Comparison of ENCODE assay signal across 9 cellular contexts in the genomic region with DNA sequence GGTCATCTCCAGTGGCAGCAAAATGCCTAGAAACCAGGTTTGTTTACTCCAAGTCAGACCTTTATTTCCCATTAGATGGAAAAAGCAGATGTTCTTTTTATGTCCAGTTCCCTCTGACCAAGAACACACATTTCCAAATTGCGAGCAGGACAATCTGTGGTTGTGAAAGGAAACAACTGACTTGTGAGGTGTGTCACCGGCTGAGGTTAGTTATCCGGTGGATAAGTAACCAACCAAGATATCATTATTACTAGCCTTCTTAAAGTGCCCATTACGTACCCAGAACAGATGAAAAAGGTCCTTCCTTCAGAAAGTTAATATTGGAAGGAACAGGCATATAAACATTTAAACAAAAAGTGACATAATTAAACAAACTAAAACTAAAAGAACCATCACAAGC.
DNase-seq lines count a peak whose midpoint lies in the region; ATAC-seq and TF ChIP-seq lines count a peak whose summit lies in the region.
"Had no signal": no experiment of that assay in that cellular context is flagged by ENCODE, and none has a peak within 500 bp of the region (broad histone marks: within the 10 kb centered on the region; RNA-seq: fewer than 3 reads in every experiment).

No MANE protein-coding gene starts in this region.

- H2BK15ac ChIP-seq in neuronal stem cell (ENCODE audit: low read length) = no peak overlapping the region

- H3K36me3 ChIP-seq in testis (ENCODE audit: low read depth, missing control alignments) (no peaks in the 10 kb centered on the region), neuronal stem cell (replicated peaks in 1 of 2; ENCODE audit: control insufficient read depth in 2 of 2, insufficient read depth in 2 of 2, low read length in 2 of 2) (no peaks in the 10 kb centered on the region)

- H3K14ac ChIP-seq in neuronal stem cell (ENCODE audit: low read length) = no peak overlapping the region

- no peak overlapping the region for H3K9ac ChIP-seq in neuronal stem cell (ENCODE audit: low read depth, low read length, poor library complexity)

- DNase-seq in HT1080 (ENCODE audit: low read depth) = peak; percentile 28
- DNase-seq in fibroblast of the aortic adventitia (ENCODE audit: low read depth) = peak; percentile 57
- DNase-seq in testis = no peak
- no peak for DNase-seq in neuronal stem cell (ENCODE audit: low spot score)
- DNase-seq in NCI-H2081 treated with DMSO at 0.1 percent for 48 hours (lab: John Stamatoyannopoulos, UW) = no peak
- DNase-seq in activated naive CD4-positive, alpha-beta T cell (lab: John Stamatoyannopoulos, UW) = no peak
- no peak for DNase-seq in amygdala (lab: John Stamatoyannopoulos, UW)
- DNase-seq: T-helper 17 cell had no signal

- H3K9me3 ChIP-seq in testis (no peaks in the 10 kb centered on the region), neuronal stem cell (replicated peaks in 1 of 2; ENCODE audit: control insufficient read depth in 2 of 2, insufficient read depth in 1 of 2, low read depth in 1 of 2, low read length in 2 of 2) (no peaks in the 10 kb centered on the region)

- 41 to 43% methylated on average over 4 of the region's 4 CpGs for WGBS in testis, 2 donors
- no CpG with 5 or more reads among the region's 4 CpGs for WGBS in neuronal stem cell (ENCODE audit: extremely low coverage in 2 of 2, insufficient read length in 2 of 2, insufficient replicate concordance in 1 of 2), 2 donors

- no peak overlapping the region for H2AK5ac ChIP-seq in neuronal stem cell (ENCODE audit: low read depth, low read length)

- H3K4me1 ChIP-seq in testis (peaks cover 15% of the 10 kb centered on the region), neuronal stem cell (ENCODE audit: control insufficient read depth in 2 of 2, insufficient read depth in 1 of 2, low read depth in 1 of 2, low read length in 2 of 2) (peaks cover 0 to 5% of the 10 kb centered on the region in 2 donors)

- intact Hi-C loops in testis (cut with DNase I; ENCODE audit: low total_unique reads) = loop anchor here (10.0 kb wide), 2 partner anchors 258 to 508 kb away; partner anchors contain the start of gene ZFP36L2

- H3K27ac ChIP-seq in testis (peak overlapping the region; percentile 21 to 42), neuronal stem cell (replicated peaks; ENCODE audit: low read length) (no peak overlapping the region)

- H4K8ac ChIP-seq in neuronal stem cell (ENCODE audit: low read depth, low read length) = no peak overlapping the region

- H3K79me1 ChIP-seq in neuronal stem cell (ENCODE audit: low read depth, low read length) = no peaks in the 10 kb centered on the region

- H3K27me3 ChIP-seq in testis (no peaks in the 10 kb centered on the region), neuronal stem cell (ENCODE audit: control insufficient read depth in 3 of 3, insufficient read depth in 3 of 3, low read depth in 1 of 3, low read length in 3 of 3) (no peaks in the 10 kb centered on the region)

- no peak overlapping the region for H2BK12ac ChIP-seq in neuronal stem cell (ENCODE audit: low read length)

- H3K4me3 ChIP-seq in fibroblast of the aortic adventitia (ENCODE audit: low read depth, low read length) (no peak overlapping the region), testis (no peak overlapping the region), neuronal stem cell (ENCODE audit: low read length in 2 of 2) (no peak overlapping the region)

- TF ChIP-seq POLR2A in testis (IDR thresholded peaks at IDR 0.05) = no peak

- no peak overlapping the region for H2AFZ ChIP-seq in neuronal stem cell (ENCODE audit: low read length)

- no peak overlapping the region for H3K4me2 ChIP-seq in neuronal stem cell (ENCODE audit: insufficient read depth, low read length, poor library complexity, severe bottlenecking)

- TF ChIP-seq CTCF in fibroblast of the aortic adventitia (IDR thresholded peaks at IDR 0.05; ENCODE audit: insufficient read depth, low read length) = no peak
- TF ChIP-seq CTCF in testis (IDR thresholded peaks at IDR 0.05) = no peak

- H3K23ac ChIP-seq in neuronal stem cell (ENCODE audit: low read depth, low read length, poor library complexity) = no peak overlapping the region

- H3K4ac ChIP-seq in neuronal stem cell (ENCODE audit: low read length) = no peak overlapping the region

- H2BK5ac ChIP-seq in neuronal stem cell (ENCODE audit: low read length) = no peak overlapping the region

- H3K18ac ChIP-seq in neuronal stem cell (ENCODE audit: low read length) = no peak overlapping the region

- H2BK120ac ChIP-seq in neuronal stem cell (ENCODE audit: low read depth, low read length) = no peak overlapping the region

- peak; percentile 64 for ATAC-seq in GM21447 (IDR thresholded peaks at IDR 0.05; ENCODE audit: unreplicated experiment)
- ATAC-seq: T-helper 17 cell had no signal

- no peak overlapping the region for H4K91ac ChIP-seq in neuronal stem cell (ENCODE audit: low read depth, low read length, poor library complexity)

Comparison
In these comparisons a context has a peak if more than half of its experiments do, and no peak if none do; other contexts are left out.
1. DNase-seq: peak in HT1080 (single experiment) and fibroblast of the aortic adventitia (single experiment); none in testis (single experiment), neuronal stem cell (single experiment), NCI-H2081 treated with DMSO at 0.1 percent for 48 hours (single experiment), activated naive CD4-positive, alpha-beta T cell (0 of 4) and amygdala (0 of 56).